In the genomic region with DNA sequence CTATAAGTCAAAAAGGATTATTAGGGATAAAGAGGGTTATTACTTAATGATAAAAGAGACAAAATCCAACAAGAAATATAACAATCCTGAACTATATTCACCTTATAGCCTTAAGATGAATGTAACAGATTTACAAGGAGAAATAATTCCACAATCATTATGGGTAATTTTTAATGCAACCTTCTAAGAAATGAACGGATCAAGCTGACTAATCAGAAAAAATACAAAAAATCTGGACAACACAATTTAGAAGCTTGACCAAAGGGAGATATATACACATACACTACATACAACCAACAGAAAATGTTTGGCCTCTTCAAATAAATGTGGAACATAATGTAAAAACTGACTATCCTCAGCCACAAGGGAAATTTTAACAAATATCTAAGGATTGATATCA, we compare ENCODE assay signal across 33 cellular contexts.
"Had no signal": no experiment of that assay in that cellular context is flagged by ENCODE, and none has a peak within 500 bp of the region (broad histone marks: within the 10 kb centered on the region; RNA-seq: fewer than 3 reads in every experiment).

No MANE protein-coding gene starts in this region.

- H3K27ac Mint-ChIP-seq: activated B cell treated with CpG ODN at 0.5 μM for 24 hours; activated CD4-positive, alpha-beta memory T cell treated with anti-CD3 and anti-CD28 coated beads, Interleukin-2, amount 10 ng/mL, durations not matched to agents 7 days and 5 days; activated CD4-positive, alpha-beta T cell treated with anti-CD3 and anti-CD28 coated beads, Interleukin-2, amount 10 ng/mL, durations not matched to agents 24 days and 14 days; activated CD8-positive, alpha-beta memory T cell treated with anti-CD3 and anti-CD28 coated beads, Interleukin-2, amount 10 ng/mL, durations not matched to agents 7 days and 5 days; activated CD8-positive, alpha-beta T cell treated with anti-CD3 and anti-CD28 coated beads, Interleukin-2, amount 10 ng/mL, durations not matched to agents 7 days and 5 days; activated naive CD4-positive, alpha-beta T cell treated with anti-CD3 and anti-CD28 coated beads, Interleukin-2, amount 50 U/mL, for 24 hours; activated naive CD8-positive, alpha-beta T cell; activated naive CD8-positive, alpha-beta T cell treated with anti-CD3 and anti-CD28 coated beads, Interleukin-2, amount 10 ng/mL, durations not matched to agents 7 days and 5 days; activated naive CD8-positive, alpha-beta T cell treated with anti-CD3 and anti-CD28 coated beads, Interleukin-2, amount 50 U/mL, for 24 hours; activated T-cell treated with anti-CD3 and anti-CD28 coated beads, Interleukin-2, amount 50 U/mL, for 24 hours; activated T-helper 2 cell treated with anti-CD3 and anti-CD28 coated beads, Interferon-gamma antibody, Interleukin-2, Interleukin-4, amounts not matched to agents 10 μg/mL and 5 μg/mL and 100 μg/mL, durations not matched to agents 14 hours and 24 hours and 36 hours; T-helper 1 cell treated with Interleukin-12 subunit alpha and Interleukin-12 subunit beta and Interleukin-4 antibody, amounts not matched to agents 30 μg/mL and 1 μg/mL, for 36 hours; T-helper 2 cell treated with Interferon-gamma antibody and Interleukin-4, amounts not matched to agents 5 μg/mL and 100 μg/mL, for 36 hours had no signal

- H3K27me3 Mint-ChIP-seq: activated B cell treated with CpG ODN at 0.5 μM for 24 hours; activated CD4-positive, alpha-beta memory T cell treated with anti-CD3 and anti-CD28 coated beads, Interleukin-2, amount 10 ng/mL, durations not matched to agents 7 days and 5 days; activated CD4-positive, alpha-beta T cell treated with anti-CD3 and anti-CD28 coated beads, Interleukin-2, amount 10 ng/mL, durations not matched to agents 24 days and 14 days; activated CD8-positive, alpha-beta memory T cell treated with anti-CD3 and anti-CD28 coated beads, Interleukin-2, amount 10 ng/mL, durations not matched to agents 7 days and 5 days; activated naive CD4-positive, alpha-beta T cell treated with anti-CD3 and anti-CD28 coated beads, Interleukin-2, amount 10 ng/mL, durations not matched to agents 7 days and 5 days; activated naive CD4-positive, alpha-beta T cell treated with anti-CD3 and anti-CD28 coated beads, Interleukin-2, amount 50 U/mL, for 24 hours; activated naive CD8-positive, alpha-beta T cell; activated naive CD8-positive, alpha-beta T cell treated with anti-CD3 and anti-CD28 coated beads, Interleukin-2, amount 10 ng/mL, durations not matched to agents 7 days and 5 days; activated naive CD8-positive, alpha-beta T cell treated with anti-CD3 and anti-CD28 coated beads, Interleukin-2, amount 50 U/mL, for 24 hours; activated T-cell treated with anti-CD3 and anti-CD28 coated beads, Interleukin-2, amount 50 U/mL, for 24 hours; brain had no signal

- DNase-seq: activated B cell treated with CpG ODN at 0.5 μM for 24 hours; activated CD4-positive, alpha-beta memory T cell treated with anti-CD3 and anti-CD28 coated beads, Interleukin-2, amount 10 ng/mL, durations not matched to agents 7 days and 5 days; activated CD4-positive, alpha-beta T cell treated with anti-CD3 and anti-CD28 coated beads for 4 hours; activated CD4-positive, alpha-beta T cell treated with anti-CD3 and anti-CD28 coated beads, Interleukin-2, amount 10 ng/mL, durations not matched to agents 24 days and 14 days; activated CD4-positive, alpha-beta T cell treated with anti-CD3 and anti-CD28 coated beads, Interleukin-2, amount 50 U/mL, for 48 hours; activated CD4-positive, CD25-positive, alpha-beta regulatory T cell treated with anti-CD3 and anti-CD28 coated beads, Interleukin-2, amount 50 U/mL, for 72 hours; activated CD8-positive, alpha-beta memory T cell treated with anti-CD3 and anti-CD28 coated beads for 24 hours; activated CD8-positive, alpha-beta memory T cell treated with anti-CD3 and anti-CD28 coated beads, Interleukin-2, amount 10 ng/mL, durations not matched to agents 7 days and 5 days; activated CD8-positive, alpha-beta memory T cell treated with anti-CD3 and anti-CD28 coated beads, Interleukin-2, amount 50 U/mL, for 48 hours; activated CD8-positive, alpha-beta T cell treated with anti-CD3 and anti-CD28 coated beads, Interleukin-2, amount 10 ng/mL, durations not matched to agents 7 days and 5 days; activated effector memory CD4-positive, alpha-beta T cell treated with Interleukin-2 at 50 U/mL for 16 hours; activated gamma-delta T cell; activated naive CD4-positive, alpha-beta T cell treated with anti-CD3 and anti-CD28 coated beads, Interleukin-2, amount 10 ng/mL, durations not matched to agents 7 days and 5 days; activated naive CD4-positive, alpha-beta T cell treated with Interleukin-2 at 50 U/mL for 16 hours; activated naive CD8-positive, alpha-beta T cell treated with anti-CD3 and anti-CD28 coated beads, Interleukin-2, amount 10 ng/mL, durations not matched to agents 7 days and 5 days; activated naive CD8-positive, alpha-beta T cell treated with anti-CD3 and anti-CD28 coated beads, Interleukin-2, amount 50 U/mL, for 24 hours; activated T-cell treated with anti-CD3 and anti-CD28 coated beads, Interleukin-2, amount 50 U/mL, for 24 hours; activated T-cell treated with anti-CD3 and anti-CD28 coated beads, Interleukin-2, amount 50 U/mL, for 48 hours; amygdala; anterior cingulate cortex; central memory CD4-positive, alpha-beta T cell; T-helper 2 cell; T-helper 9 cell had no signal

- H3K9me3 ChIP-seq: ascending aorta had no signal

- H3K27ac ChIP-seq: ascending aorta, VCaP had no signal

- FAIRE-seq: colon, TTC549 had no signal

- H3K4me3 Mint-ChIP-seq: activated B cell treated with CpG ODN at 0.5 μM for 24 hours; activated CD4-positive, alpha-beta memory T cell treated with anti-CD3 and anti-CD28 coated beads, Interleukin-2, amount 10 ng/mL, durations not matched to agents 7 days and 5 days; activated CD4-positive, alpha-beta T cell treated with anti-CD3 and anti-CD28 coated beads, Interleukin-2, amount 10 ng/mL, durations not matched to agents 24 days and 14 days; activated CD8-positive, alpha-beta memory T cell treated with anti-CD3 and anti-CD28 coated beads, Interleukin-2, amount 10 ng/mL, durations not matched to agents 7 days and 5 days; activated CD8-positive, alpha-beta T cell treated with anti-CD3 and anti-CD28 coated beads, Interleukin-2, amount 10 ng/mL, durations not matched to agents 7 days and 5 days; activated naive CD4-positive, alpha-beta T cell treated with anti-CD3 and anti-CD28 coated beads, Interleukin-2, amount 10 ng/mL, durations not matched to agents 7 days and 5 days; activated naive CD4-positive, alpha-beta T cell treated with anti-CD3 and anti-CD28 coated beads, Interleukin-2, amount 50 U/mL, for 24 hours; activated naive CD8-positive, alpha-beta T cell; activated naive CD8-positive, alpha-beta T cell treated with anti-CD3 and anti-CD28 coated beads, Interleukin-2, amount 10 ng/mL, durations not matched to agents 7 days and 5 days; activated naive CD8-positive, alpha-beta T cell treated with anti-CD3 and anti-CD28 coated beads, Interleukin-2, amount 50 U/mL, for 24 hours; activated T-cell treated with anti-CD3 and anti-CD28 coated beads, Interleukin-2, amount 50 U/mL, for 24 hours; brain; T-helper 1 cell treated with Interleukin-12 subunit alpha and Interleukin-12 subunit beta and Interleukin-4 antibody, amounts not matched to agents 30 μg/mL and 1 μg/mL, for 36 hours; T-helper 2 cell treated with Interferon-gamma antibody and Interleukin-4, amounts not matched to agents 5 μg/mL and 100 μg/mL, for 36 hours had no signal

- H3K4me1 Mint-ChIP-seq: activated B cell treated with CpG ODN at 0.5 μM for 24 hours; activated CD4-positive, alpha-beta memory T cell treated with anti-CD3 and anti-CD28 coated beads, Interleukin-2, amount 10 ng/mL, durations not matched to agents 7 days and 5 days; activated CD4-positive, alpha-beta T cell treated with anti-CD3 and anti-CD28 coated beads, Interleukin-2, amount 10 ng/mL, durations not matched to agents 24 days and 14 days; activated CD8-positive, alpha-beta memory T cell treated with anti-CD3 and anti-CD28 coated beads, Interleukin-2, amount 10 ng/mL, durations not matched to agents 7 days and 5 days; activated naive CD4-positive, alpha-beta T cell treated with anti-CD3 and anti-CD28 coated beads, Interleukin-2, amount 10 ng/mL, durations not matched to agents 7 days and 5 days; activated naive CD4-positive, alpha-beta T cell treated with anti-CD3 and anti-CD28 coated beads, Interleukin-2, amount 50 U/mL, for 24 hours; activated naive CD8-positive, alpha-beta T cell treated with anti-CD3 and anti-CD28 coated beads, Interleukin-2, amount 10 ng/mL, durations not matched to agents 7 days and 5 days; activated naive CD8-positive, alpha-beta T cell treated with anti-CD3 and anti-CD28 coated beads, Interleukin-2, amount 50 U/mL, for 24 hours; brain had no signal

- H3K9me3 Mint-ChIP-seq: activated T-cell treated with anti-CD3 and anti-CD28 coated beads, Interleukin-2, amount 50 U/mL, for 24 hours had no signal

- H3K27me3 ChIP-seq: ascending aorta had no signal

- H3K4me3 ChIP-seq: ascending aorta had no signal

- H3K4me1 ChIP-seq: ascending aorta had no signal

- ATAC-seq: activated CD8-positive, alpha-beta memory T cell treated with anti-CD3 and anti-CD28 coated beads, Interleukin-2, amount 10 ng/mL, durations not matched to agents 7 days and 5 days; activated CD8-positive, alpha-beta T cell treated with anti-CD3 and anti-CD28 coated beads, Interleukin-2, amount 10 ng/mL, durations not matched to agents 7 days and 5 days; activated naive CD8-positive, alpha-beta T cell treated with anti-CD3 and anti-CD28 coated beads, Interleukin-2, amount 50 U/mL, for 24 hours had no signal
